22 cellular contexts compared by ENCODE assay signal in the genomic region with DNA sequence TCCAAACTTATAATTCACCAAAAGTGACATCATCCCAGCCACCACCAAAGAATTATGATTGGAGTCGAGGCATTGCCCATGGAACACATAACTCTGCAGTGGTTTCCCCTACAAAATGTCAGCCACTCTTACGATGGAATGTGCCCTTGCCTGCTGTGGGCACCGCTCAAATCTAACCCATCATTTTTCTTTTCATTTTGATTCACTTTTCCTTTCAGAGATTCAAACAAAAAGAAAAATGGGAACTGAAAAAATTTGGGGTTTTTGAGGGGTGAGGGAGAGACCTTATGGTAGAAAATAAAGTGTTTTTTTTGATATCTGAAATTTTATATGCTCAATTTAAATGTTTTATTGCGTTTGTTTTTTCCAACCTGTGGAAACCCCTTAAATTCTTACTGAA. TPM values are rescaled to one million over a fixed set of nuclear protein-coding genes. Genes with fewer than 3 reads are reported as not detected.
A peak's percentile ranks its signal among the peaks of the same experiment; 100 is the strongest.
DNase-seq lines count a peak whose midpoint lies in the region; ATAC-seq lines count a peak whose summit lies in the region.
"Had no signal": no experiment of that assay in that cellular context is flagged by ENCODE, and none has a peak within 500 bp of the region (broad histone marks: within the 10 kb centered on the region; RNA-seq: fewer than 3 reads in every experiment).

No MANE protein-coding gene starts in this region.

- CTCF ChIA-PET in T-cell (lab: Charles Lee), result no interaction called here

- peaks cover 91% of the 10 kb centered on the region for H3K36me3 Mint-ChIP-seq in activated T-cell treated with anti-CD3 and anti-CD28 coated beads, Interleukin-2, amount 50 U/mL, for 24 hours (ENCODE audit: low read depth)
- H3K36me3 Mint-ChIP-seq in activated T-cell treated with anti-CD3 and anti-CD28 coated beads, Interleukin-2, amount 50 U/mL, for 4 hours (ENCODE audit: insufficient read depth), result peaks cover 59% of the 10 kb centered on the region
- H3K36me3 Mint-ChIP-seq in T-cell, result peaks cover 67% of the 10 kb centered on the region
- H3K36me3 Mint-ChIP-seq in stimulated activated effector memory CD8-positive, alpha-beta T cell treated with anti-CD3 and anti-CD28 coated beads, Interleukin-12 subunit alpha, Interleukin-12 subunit beta, amount 100 ng/mL, for 72 hours, result peaks cover 88% of the 10 kb centered on the region
- H3K36me3 Mint-ChIP-seq in activated CD4-positive, alpha-beta T cell treated with anti-CD3 and anti-CD28 coated beads, Interleukin-2, amount 10 ng/mL, durations not matched to agents 24 days and 14 days (ENCODE audit: low read depth), result peaks cover 63% of the 10 kb centered on the region

- H3K27me3 Mint-ChIP-seq in activated T-cell treated with anti-CD3 and anti-CD28 coated beads, Interleukin-2, amount 50 U/mL, for 24 hours, result no peaks in the 10 kb centered on the region
- no peaks in the 10 kb centered on the region for H3K27me3 Mint-ChIP-seq in activated T-cell treated with anti-CD3 and anti-CD28 coated beads, Interleukin-2, amount 50 U/mL, for 4 hours (ENCODE audit: low read depth)
- no peaks in the 10 kb centered on the region for H3K27me3 Mint-ChIP-seq in T-cell
- H3K27me3 Mint-ChIP-seq in activated CD4-positive, alpha-beta T cell treated with anti-CD3 and anti-CD28 coated beads, Interleukin-2, amount 10 ng/mL, durations not matched to agents 24 days and 14 days, result no peaks in the 10 kb centered on the region
- H3K27me3 Mint-ChIP-seq: CD8-positive, alpha-beta memory T cell had no signal

- H3K4me3 Mint-ChIP-seq in activated T-cell treated with anti-CD3 and anti-CD28 coated beads, Interleukin-2, amount 50 U/mL, for 24 hours, result no peak overlapping the region
- H3K4me3 Mint-ChIP-seq in activated T-cell treated with anti-CD3 and anti-CD28 coated beads, Interleukin-2, amount 50 U/mL, for 4 hours, result no peak overlapping the region
- no peak overlapping the region for H3K4me3 Mint-ChIP-seq in T-cell
- H3K4me3 Mint-ChIP-seq in stimulated activated effector memory CD8-positive, alpha-beta T cell treated with anti-CD3 and anti-CD28 coated beads, Interleukin-12 subunit alpha, Interleukin-12 subunit beta, amount 100 ng/mL, for 72 hours, result no peak overlapping the region
- H3K4me3 Mint-ChIP-seq in activated CD4-positive, alpha-beta T cell treated with anti-CD3 and anti-CD28 coated beads, Interleukin-2, amount 10 ng/mL, durations not matched to agents 24 days and 14 days, result no peak overlapping the region
- H3K4me3 Mint-ChIP-seq: CD8-positive, alpha-beta memory T cell; H9 had no signal

- no peaks in the 10 kb centered on the region for H3K9me3 Mint-ChIP-seq in activated T-cell treated with anti-CD3 and anti-CD28 coated beads, Interleukin-2, amount 50 U/mL, for 24 hours
- H3K9me3 Mint-ChIP-seq in activated T-cell treated with anti-CD3 and anti-CD28 coated beads, Interleukin-2, amount 50 U/mL, for 4 hours, result no peaks in the 10 kb centered on the region
- no peaks in the 10 kb centered on the region for H3K9me3 Mint-ChIP-seq in T-cell
- H3K9me3 Mint-ChIP-seq in stimulated activated effector memory CD8-positive, alpha-beta T cell treated with anti-CD3 and anti-CD28 coated beads, Interleukin-12 subunit alpha, Interleukin-12 subunit beta, amount 100 ng/mL, for 72 hours, result no peaks in the 10 kb centered on the region
- no peaks in the 10 kb centered on the region for H3K9me3 Mint-ChIP-seq in activated CD4-positive, alpha-beta T cell treated with anti-CD3 and anti-CD28 coated beads, Interleukin-2, amount 10 ng/mL, durations not matched to agents 24 days and 14 days
- H3K9me3 Mint-ChIP-seq: H9 had no signal

- DNase-seq in activated T-cell treated with anti-CD3 and anti-CD28 coated beads, Interleukin-2, amount 50 U/mL, for 24 hours, result no peak
- DNase-seq in activated T-cell treated with anti-CD3 and anti-CD28 coated beads, Interleukin-2, amount 50 U/mL, for 4 hours, result no peak
- DNase-seq in T-cell (no peak), NCI-H1694 treated with DMSO at 0.1 percent for 48 hours (lab: John Stamatoyannopoulos, UW) (no peak)
- DNase-seq in stimulated activated effector memory CD8-positive, alpha-beta T cell treated with anti-CD3 and anti-CD28 coated beads, Interleukin-12 subunit alpha, Interleukin-12 subunit beta, amount 100 ng/mL, for 72 hours (ENCODE audit: low spot score in 2 of 2), result no peak
- DNase-seq in activated CD4-positive, alpha-beta T cell treated with anti-CD3 and anti-CD28 coated beads, Interleukin-2, amount 10 ng/mL, durations not matched to agents 24 days and 14 days, result no peak
- DNase-seq: activated CD4-positive, CD25-positive, alpha-beta regulatory T cell treated with anti-CD3 and anti-CD28 coated beads, Interleukin-2, amount 50 U/mL, for 72 hours; activated CD8-positive, alpha-beta memory T cell treated with anti-CD3 and anti-CD28 coated beads, Interleukin-2, amount 50 U/mL, for 48 hours; CD8-positive, alpha-beta memory T cell; EL; H9; left colon; NCI-H1105; NCI-H2227 treated with DMSO at 0.1 percent for 48 hours; occipital lobe; stimulated activated CD4-positive, alpha-beta T cell treated with anti-CD3 and anti-CD28 coated beads, Interleukin-2, amount 100 ng/mL, for 24 hours; T-helper 2 cell; tibial artery had no signal

- POLR2A ChIA-PET in T-cell (lab: Charles Lee), result no interaction called here

- no peak for ATAC-seq in activated T-cell treated with anti-CD3 and anti-CD28 coated beads, Interleukin-2, amount 50 U/mL, for 4 hours
- ATAC-seq in GM21529 (IDR thresholded peaks at IDR 0.05; ENCODE audit: unreplicated experiment), result peak; percentile 32
- ATAC-seq in T-cell (replicated peaks in 1 of 4), result no peak
- ATAC-seq in stimulated activated effector memory CD8-positive, alpha-beta T cell treated with anti-CD3 and anti-CD28 coated beads, Interleukin-12 subunit alpha, Interleukin-12 subunit beta, amount 100 ng/mL, for 72 hours, result no peak
- ATAC-seq in GM21526 (IDR thresholded peaks at IDR 0.05; ENCODE audit: low FRiP score, unreplicated experiment), result no peak
- ATAC-seq: K562, left colon, sciatic nerve had no signal

- H3K27ac Mint-ChIP-seq in activated T-cell treated with anti-CD3 and anti-CD28 coated beads, Interleukin-2, amount 50 U/mL, for 24 hours, result peak overlapping the region; percentile 34
- H3K27ac Mint-ChIP-seq in T-cell, result peak overlapping the region; percentile 68 to 84
- peak overlapping the region; percentile 76 for H3K27ac Mint-ChIP-seq in stimulated activated effector memory CD8-positive, alpha-beta T cell treated with anti-CD3 and anti-CD28 coated beads, Interleukin-12 subunit alpha, Interleukin-12 subunit beta, amount 100 ng/mL, for 72 hours
- H3K27ac Mint-ChIP-seq in activated CD4-positive, alpha-beta T cell treated with anti-CD3 and anti-CD28 coated beads, Interleukin-2, amount 10 ng/mL, durations not matched to agents 24 days and 14 days, result no peak overlapping the region
- H3K27ac Mint-ChIP-seq: H9 had no signal

- intact Hi-C loops in activated CD4-positive, alpha-beta T cell treated with anti-CD3 and anti-CD28 coated beads, Interleukin-2, amount 10 ng/mL, durations not matched to agents 24 days and 14 days (cut with micrococcal nuclease), result no loop called here

- peaks cover 54% of the 10 kb centered on the region for H3K4me1 Mint-ChIP-seq in activated T-cell treated with anti-CD3 and anti-CD28 coated beads, Interleukin-2, amount 50 U/mL, for 24 hours (ENCODE audit: low read depth)
- peaks cover 38% of the 10 kb centered on the region for H3K4me1 Mint-ChIP-seq in activated T-cell treated with anti-CD3 and anti-CD28 coated beads, Interleukin-2, amount 50 U/mL, for 4 hours (ENCODE audit: low read depth)
- H3K4me1 Mint-ChIP-seq in T-cell, result peaks cover 56 to 60% (median 60%) of the 10 kb centered on the region in 3 donors
- peaks cover 23% of the 10 kb centered on the region for H3K4me1 Mint-ChIP-seq in stimulated activated effector memory CD8-positive, alpha-beta T cell treated with anti-CD3 and anti-CD28 coated beads, Interleukin-12 subunit alpha, Interleukin-12 subunit beta, amount 100 ng/mL, for 72 hours
- peaks cover 35% of the 10 kb centered on the region for H3K4me1 Mint-ChIP-seq in activated CD4-positive, alpha-beta T cell treated with anti-CD3 and anti-CD28 coated beads, Interleukin-2, amount 10 ng/mL, durations not matched to agents 24 days and 14 days

RNA-seq across cellular contexts. Expression of gene SMARCA2, which starts 28.1 kb away (rescaled TPM):
- total RNA-seq in activated T-cell treated with anti-CD3 and anti-CD28 coated beads, Interleukin-2, amount 50 U/mL, for 4 hours, result 100 to 1,000 TPM in 1 of 3 donors, 10 to 100 TPM in 2; 65.4 to 120 (median 93.5) TPM
- 100 to 1,000 TPM; 225 to 325 (median 237) TPM for total RNA-seq in T-cell
- 91.4 and 100.0 TPM in 2 replicates for total RNA-seq in activated CD4-positive, alpha-beta T cell treated with anti-CD3 and anti-CD28 coated beads, Interleukin-2, amount 10 ng/mL, durations not matched to agents 24 days and 14 days
